ENCODE assay signal across 10 cellular contexts in the genomic region with DNA sequence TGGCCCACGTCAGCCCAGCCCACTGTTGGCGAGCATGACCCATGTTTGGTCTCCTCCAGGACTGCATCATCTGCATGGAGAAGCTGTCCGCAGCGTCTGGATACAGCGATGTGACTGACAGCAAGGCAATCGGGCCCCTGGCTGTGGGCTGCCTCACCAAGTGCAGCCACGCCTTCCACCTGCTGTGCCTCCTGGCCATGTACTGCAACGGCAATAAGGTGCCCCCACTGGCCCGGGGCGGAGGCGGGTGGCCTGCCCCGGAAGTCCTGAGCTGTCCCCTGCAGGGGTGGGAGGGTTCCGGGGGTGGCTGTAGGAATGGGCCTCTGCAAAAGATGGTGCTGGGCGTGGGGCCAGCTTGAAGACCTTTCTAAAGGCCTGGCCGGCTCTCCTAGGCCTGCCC. TPM values are rescaled to one million over a fixed set of nuclear protein-coding genes. Genes with fewer than 3 reads are reported as not detected.
DNase-seq lines count a peak whose midpoint lies in the region; ATAC-seq and TF ChIP-seq lines count a peak whose summit lies in the region.
"Not testable (repeated sequence)": the region's sequence is repeated elsewhere in the genome, so short reads cannot be mapped to it uniquely, and the experiment has no call there.
"Had no signal": no experiment of that assay in that cellular context is flagged by ENCODE, and none has a peak within 500 bp of the region (broad histone marks: within the 10 kb centered on the region; RNA-seq: fewer than 3 reads in every experiment).

No MANE protein-coding gene starts in this region.

- H3K27me3 ChIP-seq in lung (ENCODE audit: control insufficient read depth, insufficient read depth); spleen (replicated peaks in 1 of 7): not testable (repeated sequence)

- WGBS in lung, 2 donors: 85 to 94% methylated on average over 13 to 15 of the region's 15 CpGs
- WGBS in spleen, 5 donors: 74 to 90% (median 79%) methylated on average over 6 to 15 of the region's 15 CpGs

- DNase-seq in Ammon's horn (ENCODE audit: low spot score): peak; percentile 6
- DNase-seq in HK-2 (ENCODE audit: unreplicated experiment): peak; percentile 1
- peak; percentile 81 for DNase-seq in SW480 (ENCODE audit: low spot score)
- peak; percentile 23 for DNase-seq in activated T-cell treated with anti-CD3 and anti-CD28 coated beads, Interleukin-2, amount 50 U/mL, for 24 hours
- DNase-seq in islet precursor cell: peak; percentile 48
- peak; percentile 27 for DNase-seq in lung (ENCODE audit: low spot score)
- peak; percentile 66 for DNase-seq in spleen

- not testable (repeated sequence) for H3K4me3 Mint-ChIP-seq in activated T-cell treated with anti-CD3 and anti-CD28 coated beads, Interleukin-2, amount 50 U/mL, for 24 hours

- intact Hi-C loops in spleen (cut with DNase I; ENCODE audit: low total_unique reads): not testable (repeated sequence)

- not testable (repeated sequence) for H3K4me3 ChIP-seq in lung, spleen

- TF ChIP-seq CTCF in lung (IDR thresholded peaks at IDR 0.05; ENCODE audit: control extremely low read depth, extremely low read depth); spleen (IDR thresholded peaks at IDR 0.05 in 8 of 11, conservative IDR thresholded peaks at IDR 0.05 in 3 of 11): not testable (repeated sequence)

- peaks cover 18% of the 10 kb centered on the region for H3K36me3 Mint-ChIP-seq in activated T-cell treated with anti-CD3 and anti-CD28 coated beads, Interleukin-2, amount 50 U/mL, for 24 hours (ENCODE audit: low read depth)

- H3K27ac Mint-ChIP-seq in activated T-cell treated with anti-CD3 and anti-CD28 coated beads, Interleukin-2, amount 50 U/mL, for 24 hours: not testable (repeated sequence)

- H3K9me3 Mint-ChIP-seq in activated T-cell treated with anti-CD3 and anti-CD28 coated beads, Interleukin-2, amount 50 U/mL, for 24 hours: not testable (repeated sequence)

- not testable (repeated sequence) for H3K4me1 Mint-ChIP-seq in activated T-cell treated with anti-CD3 and anti-CD28 coated beads, Interleukin-2, amount 50 U/mL, for 24 hours (ENCODE audit: low read depth)

- not testable (repeated sequence) for H3K27ac ChIP-seq in lung (ENCODE audit: low read depth in 1 of 2, low read length in 1 of 2); spleen

- TF ChIP-seq POLR2A in spleen (IDR thresholded peaks at IDR 0.05): not testable (repeated sequence)

- H3K9me3 ChIP-seq in lung (ENCODE audit: control insufficient read depth in 2 of 2, insufficient read depth in 1 of 2, low read length in 1 of 2); spleen: not testable (repeated sequence)

- not testable (repeated sequence) for H3K27me3 Mint-ChIP-seq in activated T-cell treated with anti-CD3 and anti-CD28 coated beads, Interleukin-2, amount 50 U/mL, for 24 hours

- H3K36me3 ChIP-seq in lung (ENCODE audit: control insufficient read depth in 2 of 2, insufficient read depth in 2 of 2, low read length in 2 of 2) (peaks cover 0 to 23% of the 10 kb centered on the region in 2 donors), spleen (peaks cover 0 to 38% (median 3%) of the 10 kb centered on the region in 6 donors)

- ATAC-seq in lung (ENCODE audit: insufficient read depth, low FRiP score): not testable (repeated sequence)

- not testable (repeated sequence) for H3K4me1 ChIP-seq in lung (ENCODE audit: control insufficient read depth in 2 of 2, insufficient read depth in 2 of 2, low read length in 2 of 2); spleen

RNA-seq across cellular contexts. Expression of gene SPDYE17, which starts 30.1 kb away (rescaled TPM):
- total RNA-seq in lung (not detected), spleen (not detected)
- polyA plus RNA-seq in lung (not detected), spleen (not detected)
- total RNA-seq: CD4-positive, alpha-beta memory T cell; Right ventricle myocardium inferior; SJCRH30 had no signal
- polyA plus RNA-seq: CD4-positive, alpha-beta memory T cell had no signal

Comparison
In these comparisons a context has a peak if more than half of its experiments do, and no peak if none do; other contexts are left out.
1. DNase-seq: peak in every context shown above with its lines; median percentile 81 in SW480; 66 in spleen; 48 in islet precursor cell; 27 in lung; 23 in activated T-cell treated with anti-CD3 and anti-CD28 coated beads, Interleukin-2, amount 50 U/mL, for 24 hours; 6 in Ammon's horn; 1 in HK-2.